8 cellular contexts compared by ENCODE assay signal in the genomic region with DNA sequence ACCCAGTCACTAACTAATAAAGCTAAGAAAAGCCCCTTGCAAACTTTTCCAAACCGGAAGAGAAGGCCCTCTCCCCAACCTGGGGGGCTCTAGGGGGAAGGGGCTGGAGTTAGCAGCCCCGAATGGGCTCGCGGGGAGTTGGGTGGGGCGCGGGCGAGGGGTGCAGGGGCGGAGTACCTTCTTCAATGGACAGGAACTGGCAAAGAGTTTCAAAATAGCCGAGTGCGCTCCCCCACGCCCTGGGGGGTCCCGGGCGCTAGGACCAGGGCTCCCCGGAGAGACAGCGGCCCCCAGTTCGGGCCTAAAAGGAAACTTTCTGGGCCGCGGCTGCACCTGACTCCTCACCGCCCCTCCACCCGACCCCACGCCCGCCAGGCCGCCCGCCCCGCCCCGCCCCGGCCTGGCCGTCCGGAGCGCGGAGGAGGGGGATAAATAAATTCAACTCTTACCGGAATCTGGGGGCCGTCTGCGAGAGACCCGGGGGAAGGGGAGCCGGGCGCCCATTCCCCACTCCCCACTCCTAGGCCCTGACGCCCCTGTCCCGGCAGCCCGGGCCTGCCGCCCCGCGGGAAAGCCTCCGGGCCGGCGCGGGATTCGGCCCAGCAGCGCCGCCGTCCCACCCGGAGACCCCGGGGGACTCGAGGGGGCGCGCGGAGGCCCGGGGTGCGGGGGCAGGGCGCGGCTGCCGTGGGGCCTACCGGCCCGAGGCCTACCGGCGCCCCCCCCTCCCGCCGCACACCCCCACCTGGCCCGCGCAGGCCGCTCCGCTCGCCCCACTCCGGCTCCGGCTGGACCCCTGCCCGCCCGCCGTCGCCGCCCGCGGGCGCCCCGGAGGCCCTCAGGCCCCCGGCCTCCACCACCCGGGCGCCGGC. TPM values are rescaled to one million over a fixed set of nuclear protein-coding genes. Genes with fewer than 3 reads are reported as not detected.
A peak's percentile ranks its signal among the peaks of the same experiment; 100 is the strongest.
DNase-seq lines count a peak whose midpoint lies in the region; ATAC-seq and TF ChIP-seq lines count a peak whose summit lies in the region.

No MANE protein-coding gene starts in this region.

- H4K20me1 ChIP-seq in PC-3 (ENCODE audit: low read length), result no peaks in the 10 kb centered on the region

- peak overlapping the region; percentile 81 for H2AFZ ChIP-seq in PC-3 (ENCODE audit: low read length)

- H3K9me2 ChIP-seq in PC-3 (replicated peaks; ENCODE audit: low read length), result no peaks in the 10 kb centered on the region

- peaks cover 71% of the 10 kb centered on the region for H3K79me2 ChIP-seq in PC-3 (ENCODE audit: low read length)

- H3K9ac ChIP-seq in PC-3 (ENCODE audit: low read length), result peak overlapping the region; percentile 98

- TF ChIP-seq CTCF in PC-3 (conservative IDR thresholded peaks at IDR 0.05; ENCODE audit: low read depth, low read length), result no peak

- intact Hi-C loops in PC-3 (cut with micrococcal nuclease), result loop anchor here (2.0 to 5.0 kb wide), 3 partner anchors 22 to 63 kb away; no protein-coding TSS in a partner anchor

- H3F3A ChIP-seq in PC-3 (ENCODE audit: low read length, unreplicated experiment), result no peaks in the 10 kb centered on the region

- peak overlapping the region; percentile 87 for H3K27ac ChIP-seq in PC-3 (ENCODE audit: low read length)

- no TSS peak for BruUV-seq in PC-3 (replicated peaks; lab: Mats Ljungman, UMichigan)

- H3K27me3 ChIP-seq in PC-3 (ENCODE audit: low read length), result no peaks in the 10 kb centered on the region

- POLR2A ChIA-PET in PC-3 (lab: Charles Lee; ENCODE audit: unreplicated experiment), result no interaction called here

- no peaks in the 10 kb centered on the region for H3K9me3 ChIP-seq in PC-3 (ENCODE audit: low read length)

- H3K36me3 ChIP-seq in PC-3 (ENCODE audit: low read depth, low read length), result no peaks in the 10 kb centered on the region

- H3K4me3 ChIP-seq in PC-3 (ENCODE audit: low read length), result peak overlapping the region; percentile 95

- peak; percentile 27 for ATAC-seq in HG02852 (IDR thresholded peaks at IDR 0.05; ENCODE audit: unreplicated experiment)
- peak; percentile 23 for ATAC-seq in PC-3

- H3K4me2 ChIP-seq in PC-3 (ENCODE audit: low read length), result peak overlapping the region; percentile 99

- H3K4me1 ChIP-seq in PC-3 (ENCODE audit: insufficient read depth, low read length), result peaks cover 16% of the 10 kb centered on the region

- DNase-seq in NCI-H748 (lab: John Stamatoyannopoulos, UW; ENCODE audit: unreplicated experiment) (peak; percentile 42), NCI-H748 treated with DMSO at 0.1 percent for 48 hours (lab: John Stamatoyannopoulos, UW) (no peak), PC-3 (peak; percentile 19), activated gamma-delta T cell treated with Interleukin-2 at 50 U/mL for 16 hours (peak; percentile 40), foreskin melanocyte (peak; percentile 7), nucleus accumbens (lab: John Stamatoyannopoulos, UW) (peak in 41 of 56 donors; percentile 12 to 76 (median 47)), ureter (ENCODE audit: low spot score) (peak; percentile 59)

- CTCF ChIA-PET in PC-3 (lab: Charles Lee), result no interaction called here

RNA-seq across cellular contexts. Expression of a gene that starts 0.9 kb away (rescaled TPM):
- 8.8 and 9.7 TPM in 2 replicates for total RNA-seq in PC-3 (2014; rRNA removed)
- 42.8 TPM for total RNA-seq in ureter
